ENCODE assay signal across 10 cellular contexts in the genomic region with DNA sequence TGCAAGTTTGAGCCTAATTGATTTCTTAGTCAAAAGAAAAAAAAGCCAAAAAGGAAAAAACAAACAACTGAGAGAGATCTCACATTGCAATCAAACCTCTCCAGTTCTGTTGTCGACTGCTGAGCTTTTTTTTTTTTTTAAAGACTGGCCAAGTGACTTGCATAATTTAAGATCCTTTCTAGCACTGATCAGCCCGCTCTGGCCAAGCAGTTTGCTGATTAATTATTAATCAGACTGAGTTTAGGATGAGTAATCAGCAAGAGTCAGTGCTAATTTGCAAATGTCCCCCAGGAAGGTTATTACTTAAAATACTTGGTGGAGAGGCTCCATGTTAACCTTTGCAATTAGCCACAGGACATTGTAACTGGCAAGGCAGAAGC. TPM values are rescaled to one million over a fixed set of nuclear protein-coding genes. Genes with fewer than 3 reads are reported as not detected.
DNase-seq lines count a peak whose midpoint lies in the region; ATAC-seq and TF ChIP-seq lines count a peak whose summit lies in the region.
"Had no signal": no experiment of that assay in that cellular context is flagged by ENCODE, and none has a peak within 500 bp of the region (broad histone marks: within the 10 kb centered on the region; RNA-seq: fewer than 3 reads in every experiment).

No MANE protein-coding gene starts in this region.

- H3K4me3 Mint-ChIP-seq in activated CD8-positive, alpha-beta T cell treated with anti-CD3 and anti-CD28 coated beads, Interleukin-2, amount 10 ng/mL, durations not matched to agents 7 days and 5 days: no peak overlapping the region

- POLR2A ChIA-PET in activated CD8-positive, alpha-beta T cell treated with anti-CD3 and anti-CD28 coated beads, Interleukin-2, amount 10 ng/mL, durations not matched to agents 7 days and 5 days (lab: Charles Lee): no interaction called here

- no peaks in the 10 kb centered on the region for H3K36me3 Mint-ChIP-seq in activated CD8-positive, alpha-beta T cell treated with anti-CD3 and anti-CD28 coated beads, Interleukin-2, amount 10 ng/mL, durations not matched to agents 7 days and 5 days (ENCODE audit: low read depth)

- DNase-seq in EH (ENCODE audit: low read depth) (peak; percentile 55), fibroblast of the aortic adventitia (ENCODE audit: low read depth) (peak; percentile 42), T1000 (lab: John Stamatoyannopoulos, UW) (no peak), A172 (ENCODE audit: low spot score) (no peak), DMS153 (lab: John Stamatoyannopoulos, UW) (no peak)
- DNase-seq in activated CD8-positive, alpha-beta T cell treated with anti-CD3 and anti-CD28 coated beads, Interleukin-2, amount 10 ng/mL, durations not matched to agents 7 days and 5 days: no peak
- DNase-seq: activated CD8-positive, alpha-beta memory T cell treated with anti-CD3 and anti-CD28 coated beads, Interleukin-2, amount 50 U/mL, for 48 hours; DND-41 had no signal

- ATAC-seq in GM21423 (IDR thresholded peaks at IDR 0.05; ENCODE audit: unreplicated experiment): peak; percentile 79
- peak; percentile 80 for ATAC-seq in HG03354 (IDR thresholded peaks at IDR 0.05; ENCODE audit: poor library complexity, severe bottlenecking, unreplicated experiment)
- ATAC-seq in activated CD8-positive, alpha-beta T cell treated with anti-CD3 and anti-CD28 coated beads, Interleukin-2, amount 10 ng/mL, durations not matched to agents 7 days and 5 days: no peak

- no peak for TF ChIP-seq CTCF in fibroblast of the aortic adventitia (IDR thresholded peaks at IDR 0.05; ENCODE audit: insufficient read depth, low read length)

- CTCF ChIA-PET in activated CD8-positive, alpha-beta T cell treated with anti-CD3 and anti-CD28 coated beads, Interleukin-2, amount 10 ng/mL, durations not matched to agents 7 days and 5 days (lab: Charles Lee): no interaction called here

- no peaks in the 10 kb centered on the region for H3K9me3 Mint-ChIP-seq in activated CD8-positive, alpha-beta T cell treated with anti-CD3 and anti-CD28 coated beads, Interleukin-2, amount 10 ng/mL, durations not matched to agents 7 days and 5 days (ENCODE audit: insufficient read depth)

- H3K4me3 ChIP-seq in fibroblast of the aortic adventitia (ENCODE audit: low read depth, low read length): no peak overlapping the region

- H3K27ac Mint-ChIP-seq in activated CD8-positive, alpha-beta T cell treated with anti-CD3 and anti-CD28 coated beads, Interleukin-2, amount 10 ng/mL, durations not matched to agents 7 days and 5 days: no peak overlapping the region

- H3K27me3 Mint-ChIP-seq in activated CD8-positive, alpha-beta T cell treated with anti-CD3 and anti-CD28 coated beads, Interleukin-2, amount 10 ng/mL, durations not matched to agents 7 days and 5 days (ENCODE audit: low read depth): peaks cover 9% of the 10 kb centered on the region

- H3K4me1 Mint-ChIP-seq in activated CD8-positive, alpha-beta T cell treated with anti-CD3 and anti-CD28 coated beads, Interleukin-2, amount 10 ng/mL, durations not matched to agents 7 days and 5 days (ENCODE audit: low read depth): no peaks in the 10 kb centered on the region

RNA-seq across cellular contexts. Expression of gene HMGB4, which starts 39.3 kb away (rescaled TPM):
- total RNA-seq in fibroblast of the aortic adventitia (ENCODE audit: low replicate concordance): not detected in 2 replicates
- not detected for total RNA-seq in activated CD8-positive, alpha-beta T cell treated with anti-CD3 and anti-CD28 coated beads, Interleukin-2, amount 10 ng/mL, durations not matched to agents 7 days and 5 days
- total RNA-seq in A172 (2014; rRNA removed; shearing (Covaris generic)): not detected in 2 replicates

Comparison
In these comparisons a context has a peak if more than half of its experiments do, and no peak if none do; other contexts are left out.
1. DNase-seq: peak in EH (single experiment) and fibroblast of the aortic adventitia (single experiment); none in T1000 (single experiment), activated CD8-positive, alpha-beta T cell treated with anti-CD3 and anti-CD28 coated beads, Interleukin-2, amount 10 ng/mL, durations not matched to agents 7 days and 5 days (single experiment), A172 (single experiment) and DMS153 (single experiment).